Comparison of ENCODE assay signal across 9 cellular contexts in genomic region chr6:15329154-15329781, GRCh38.
DNase-seq lines count a peak whose midpoint lies in the region; ATAC-seq, FAIRE-seq and TF ChIP-seq lines count a peak whose summit lies in the region.
"Had no signal": no experiment of that assay in that cellular context is flagged by ENCODE, and none has a peak within 500 bp of the region (broad histone marks: within the 10 kb centered on the region; RNA-seq: fewer than 3 reads in every experiment).

No MANE protein-coding gene starts in this region.

- no peak for TF ChIP-seq CTCF in AG09309 (IDR thresholded peaks at IDR 0.05; ENCODE audit: control insufficient read depth, insufficient read depth, low read depth, low read length, missing control alignments)
- no peak for TF ChIP-seq CTCF in kidney epithelial cell (IDR thresholded peaks at IDR 0.05; ENCODE audit: insufficient read depth, low read length, poor library complexity, severe bottlenecking)
- TF ChIP-seq CTCF in Calu3 (IDR thresholded peaks at IDR 0.05; ENCODE audit: unreplicated experiment) = no peak

- no TSS peak for BruUV-seq in Calu3 (replicated peaks; lab: Mats Ljungman, UMichigan)

- peak overlapping the region; percentile 65 for H3K4me3 Mint-ChIP-seq in activated naive CD8-positive, alpha-beta T cell treated with anti-CD3 and anti-CD28 coated beads, Interleukin-2, amount 50 U/mL, for 24 hours
- H3K4me3 Mint-ChIP-seq in Calu3 (ENCODE audit: low read depth, unreplicated experiment) = no peak overlapping the region

- H3K36me3 Mint-ChIP-seq in activated naive CD8-positive, alpha-beta T cell treated with anti-CD3 and anti-CD28 coated beads, Interleukin-2, amount 50 U/mL, for 24 hours (ENCODE audit: low read depth) = peaks cover 24% of the 10 kb centered on the region
- peaks cover 4% of the 10 kb centered on the region for H3K36me3 Mint-ChIP-seq in Calu3 (ENCODE audit: insufficient read depth, unreplicated experiment)

- H3K4me3 ChIP-seq in AG09309 (ENCODE audit: control insufficient read depth, low read depth, low read length) = no peak overlapping the region
- no peak overlapping the region for H3K4me3 ChIP-seq in kidney epithelial cell (ENCODE audit: low read depth, low read length)

- H3K27me3 Mint-ChIP-seq in activated naive CD8-positive, alpha-beta T cell treated with anti-CD3 and anti-CD28 coated beads, Interleukin-2, amount 50 U/mL, for 24 hours = no peaks in the 10 kb centered on the region
- no peaks in the 10 kb centered on the region for H3K27me3 Mint-ChIP-seq in Calu3 (ENCODE audit: unreplicated experiment)

- peak overlapping the region; percentile 92 for H3K27ac Mint-ChIP-seq in activated naive CD8-positive, alpha-beta T cell treated with anti-CD3 and anti-CD28 coated beads, Interleukin-2, amount 50 U/mL, for 24 hours
- no peak overlapping the region for H3K27ac Mint-ChIP-seq in Calu3 (ENCODE audit: unreplicated experiment)

- DNase-seq in AG09309 (ENCODE audit: low read depth) (peak; percentile 95), HTR-8/SVneo (ENCODE audit: insufficient read length, low spot score) (peak; percentile 58), kidney epithelial cell (ENCODE audit: low read depth) (peak; percentile 57), DMS53 treated with DMSO at 0.1 percent for 48 hours (lab: John Stamatoyannopoulos, UW; ENCODE audit: unreplicated experiment) (no peak), Calu3 (no peak)
- no peak for DNase-seq in activated naive CD8-positive, alpha-beta T cell treated with anti-CD3 and anti-CD28 coated beads, Interleukin-2, amount 50 U/mL, for 24 hours
- DNase-seq: activated CD4-positive, alpha-beta T cell treated with anti-CD3 and anti-CD28 coated beads, Interleukin-2, amount 50 U/mL, for 4 hours had no signal

- H3K9me3 Mint-ChIP-seq in activated naive CD8-positive, alpha-beta T cell treated with anti-CD3 and anti-CD28 coated beads, Interleukin-2, amount 50 U/mL, for 24 hours = no peaks in the 10 kb centered on the region
- no peaks in the 10 kb centered on the region for H3K9me3 Mint-ChIP-seq in Calu3 (ENCODE audit: low read depth, unreplicated experiment)

- no peaks in the 10 kb centered on the region for H3K36me3 ChIP-seq in kidney epithelial cell (ENCODE audit: control insufficient read depth, insufficient read depth, low read length)

- FAIRE-seq in HTR-8/SVneo (lab: Jason Lieb, UNC) = no peak

- CTCF ChIA-PET in Calu3 (lab: Charles Lee) = no interaction called here

- H3K4me1 Mint-ChIP-seq in activated naive CD8-positive, alpha-beta T cell treated with anti-CD3 and anti-CD28 coated beads, Interleukin-2, amount 50 U/mL, for 24 hours = peaks cover 94% of the 10 kb centered on the region
- H3K4me1 Mint-ChIP-seq in Calu3 (ENCODE audit: low read depth, unreplicated experiment) = peaks cover 8% of the 10 kb centered on the region

- intact Hi-C loops in Calu3 (cut with micrococcal nuclease; ENCODE audit: unreplicated experiment) = loop anchor here (10.0 kb wide), 2 partner anchors 74 to 116 kb away; no protein-coding TSS in a partner anchor

- H3K27me3 ChIP-seq in kidney epithelial cell (ENCODE audit: control insufficient read depth, insufficient read depth, low read length) = no peaks in the 10 kb centered on the region

- no peak for ATAC-seq in activated naive CD8-positive, alpha-beta T cell treated with anti-CD3 and anti-CD28 coated beads, Interleukin-2, amount 50 U/mL, for 24 hours
- ATAC-seq in GM21576 (IDR thresholded peaks at IDR 0.05; ENCODE audit: unreplicated experiment) (no peak), GM19395 (IDR thresholded peaks at IDR 0.05; ENCODE audit: unreplicated experiment) (no peak)

Comparison
In these comparisons a context has a peak if more than half of its experiments do, and no peak if none do; other contexts are left out.
1. DNase-seq: peak in AG09309 (single experiment), HTR-8/SVneo (single experiment) and kidney epithelial cell (single experiment); none in activated naive CD8-positive, alpha-beta T cell treated with anti-CD3 and anti-CD28 coated beads, Interleukin-2, amount 50 U/mL, for 24 hours (single experiment), DMS53 treated with DMSO at 0.1 percent for 48 hours (single experiment) and Calu3 (single experiment).